In genomic region chr5:31854625-31855526, GRCh38 we compare ENCODE assay signal across 8 cellular contexts.
DNase-seq lines count a peak whose midpoint lies in the region; ATAC-seq and TF ChIP-seq lines count a peak whose summit lies in the region.

No MANE protein-coding gene starts in this region.

- TF ChIP-seq CTCF in esophagus muscularis mucosa (IDR thresholded peaks at IDR 0.05) (peak in 1 of 3 experiments; percentile 15), mucosa of descending colon (IDR thresholded peaks at IDR 0.05) (no peak), transverse colon (IDR thresholded peaks at IDR 0.05) (no peak)

- H3K4me3 ChIP-seq in esophagus muscularis mucosa, result peak overlapping the region; percentile 58 to 72 (median 66)
- no peak overlapping the region for H3K4me3 ChIP-seq in mucosa of descending colon
- peak overlapping the region; percentile 35 to 50 (median 39) for H3K4me3 ChIP-seq in transverse colon

- TF ChIP-seq EP300 in esophagus muscularis mucosa (IDR thresholded peaks at IDR 0.05), result no peak
- no peak for TF ChIP-seq EP300 in transverse colon (IDR thresholded peaks at IDR 0.05; ENCODE audit: low read depth)

- DNase-seq in activated T-cell treated with anti-CD3 and anti-CD28 coated beads for 1 hour (ENCODE audit: low read depth) (peak; percentile 9), activated T-cell treated with anti-CD3 and anti-CD28 coated beads for 4 hours (no peak), esophagus muscularis mucosa (ENCODE audit: extremely low spot score) (no peak), mucosa of descending colon (peak in 2 of 3 donors; percentile 4 to 33), transverse colon (no peak), DMS153 (lab: John Stamatoyannopoulos, UW) (no peak)
- no peak for DNase-seq in activated CD4-positive, alpha-beta memory T cell treated with anti-CD3 and anti-CD28 coated beads, Interleukin-2, amount 10 ng/mL, durations not matched to agents 7 days and 5 days

- H3K4me3 Mint-ChIP-seq in activated CD4-positive, alpha-beta memory T cell treated with anti-CD3 and anti-CD28 coated beads, Interleukin-2, amount 10 ng/mL, durations not matched to agents 7 days and 5 days, result peak overlapping the region; percentile 5

- H3K27ac Mint-ChIP-seq in activated CD4-positive, alpha-beta memory T cell treated with anti-CD3 and anti-CD28 coated beads, Interleukin-2, amount 10 ng/mL, durations not matched to agents 7 days and 5 days, result no peak overlapping the region

- ATAC-seq in mucosa of descending colon (peak; percentile 14), GM21529 (IDR thresholded peaks at IDR 0.05; ENCODE audit: unreplicated experiment) (no peak)

- 0% methylated on average over 29 of the region's 54 CpGs for WGBS in esophagus muscularis mucosa
- WGBS in transverse colon (ENCODE audit: low coverage in 1 of 2), 2 donors, result 6% methylated on average over 44 of the region's 54 CpGs; no CpG with 5 or more reads in 1 of the 2 donors

- H3K4me1 Mint-ChIP-seq in activated CD4-positive, alpha-beta memory T cell treated with anti-CD3 and anti-CD28 coated beads, Interleukin-2, amount 10 ng/mL, durations not matched to agents 7 days and 5 days, result peaks cover 9% of the 10 kb centered on the region

- H3K36me3 Mint-ChIP-seq in activated CD4-positive, alpha-beta memory T cell treated with anti-CD3 and anti-CD28 coated beads, Interleukin-2, amount 10 ng/mL, durations not matched to agents 7 days and 5 days (ENCODE audit: low read depth), result no peaks in the 10 kb centered on the region

- in situ Hi-C loops in transverse colon (cut with MboI; ENCODE audit: low pct_ligation_motif_present in 1 of 4, low pct_unique_long_range_greater_than_20kb in 1 of 4, low sequenced_read_pairs in 3 of 4), result no loop called here

- TF ChIP-seq POLR2A in esophagus muscularis mucosa (IDR thresholded peaks at IDR 0.05; ENCODE audit: low read depth), result no peak
- TF ChIP-seq POLR2A in transverse colon (IDR thresholded peaks at IDR 0.05), result no peak

- intact Hi-C loops in esophagus muscularis mucosa (cut with DNase I) (no loop called here), mucosa of descending colon (cut with DNase I, micrococcal nuclease) (no loop called here), transverse colon (cut with DNase I; ENCODE audit: low total_unique reads) (no loop called here)

- POLR2A ChIA-PET in activated CD4-positive, alpha-beta memory T cell treated with anti-CD3 and anti-CD28 coated beads, Interleukin-2, amount 10 ng/mL, durations not matched to agents 7 days and 5 days (lab: Charles Lee), result no interaction called here

- H3K36me3 ChIP-seq in esophagus muscularis mucosa (peaks cover 0 to 14% (median 0%) of the 10 kb centered on the region in 4 donors), mucosa of descending colon (ENCODE audit: low read depth) (no peaks in the 10 kb centered on the region), transverse colon (no peaks in the 10 kb centered on the region)

- H3K9me3 Mint-ChIP-seq in activated CD4-positive, alpha-beta memory T cell treated with anti-CD3 and anti-CD28 coated beads, Interleukin-2, amount 10 ng/mL, durations not matched to agents 7 days and 5 days, result peaks cover 7% of the 10 kb centered on the region

- H3K9me3 ChIP-seq in esophagus muscularis mucosa, result peaks cover 0 to 18% (median 17%) of the 10 kb centered on the region in 4 donors
- peaks cover 16% of the 10 kb centered on the region for H3K9me3 ChIP-seq in mucosa of descending colon
- H3K9me3 ChIP-seq in transverse colon, result peaks cover 11 to 15% of the 10 kb centered on the region in 2 donors

- H3K4me1 ChIP-seq in esophagus muscularis mucosa (peaks cover 18 to 27% (median 22%) of the 10 kb centered on the region in 4 donors), mucosa of descending colon (ENCODE audit: low read depth) (peaks cover 4% of the 10 kb centered on the region), transverse colon (peaks cover 5 to 14% (median 10%) of the 10 kb centered on the region in 4 donors)

- H3K27ac ChIP-seq in esophagus muscularis mucosa (replicated peaks in 1 of 4) (peak overlapping the region; percentile 66 to 74 (median 72)), transverse colon (peak overlapping the region; percentile 33 to 61 (median 57))

- H3K27me3 Mint-ChIP-seq in activated CD4-positive, alpha-beta memory T cell treated with anti-CD3 and anti-CD28 coated beads, Interleukin-2, amount 10 ng/mL, durations not matched to agents 7 days and 5 days, result peaks cover 42% of the 10 kb centered on the region

- CTCF ChIA-PET in activated CD4-positive, alpha-beta memory T cell treated with anti-CD3 and anti-CD28 coated beads, Interleukin-2, amount 10 ng/mL, durations not matched to agents 7 days and 5 days (lab: Charles Lee), result interaction anchor here (1.0 kb wide), 1 partner anchor 238 kb away, joined by 3 read pairs; no protein-coding TSS in a partner anchor

- H3K27me3 ChIP-seq in esophagus muscularis mucosa, result peaks cover 0 to 52% (median 8%) of the 10 kb centered on the region in 4 donors
- H3K27me3 ChIP-seq in transverse colon, result peaks cover 46% of the 10 kb centered on the region

Comparison
In these comparisons a context has a peak if more than half of its experiments do, and no peak if none do; other contexts are left out.
1. DNase-seq: peak in activated T-cell treated with anti-CD3 and anti-CD28 coated beads for 1 hour (single experiment) and mucosa of descending colon (2 of 3); none in activated T-cell treated with anti-CD3 and anti-CD28 coated beads for 4 hours (single experiment), activated CD4-positive, alpha-beta memory T cell treated with anti-CD3 and anti-CD28 coated beads, Interleukin-2, amount 10 ng/mL, durations not matched to agents 7 days and 5 days (single experiment), esophagus muscularis mucosa (single experiment), transverse colon (single experiment) and DMS153 (single experiment).